ENCODE assay signal across 12 cellular contexts in genomic region chr5:14105717-14106435, GRCh38. TPM values are rescaled to one million over a fixed set of nuclear protein-coding genes. Genes with fewer than 3 reads are reported as not detected.
A peak's percentile ranks its signal among the peaks of the same experiment; 100 is the strongest.
DNase-seq lines count a peak whose midpoint lies in the region; ATAC-seq lines count a peak whose summit lies in the region.
"Had no signal": no experiment of that assay in that cellular context is flagged by ENCODE, and none has a peak within 500 bp of the region (broad histone marks: within the 10 kb centered on the region; RNA-seq: fewer than 3 reads in every experiment).

No MANE protein-coding gene starts in this region.

- H2BK120ac ChIP-seq in mesenchymal stem cell (ENCODE audit: low read depth, low read length), result no peak overlapping the region

- H3K4me2 ChIP-seq in mesenchymal stem cell (ENCODE audit: low read length, poor library complexity, severe bottlenecking), result no peak overlapping the region

- H3K9ac ChIP-seq in mesenchymal stem cell (ENCODE audit: low read length), result peak overlapping the region; percentile 33

- peaks cover 4% of the 10 kb centered on the region for H3K4me1 ChIP-seq in mesenchymal stem cell (ENCODE audit: control insufficient read depth, insufficient read depth, low read depth, low read length)

- no peak overlapping the region for H4K91ac ChIP-seq in mesenchymal stem cell (ENCODE audit: low read length)

- H2BK12ac ChIP-seq in mesenchymal stem cell (ENCODE audit: low read length in 2 of 2), result no peak overlapping the region

- H3K79me1 ChIP-seq in mesenchymal stem cell (replicated peaks; ENCODE audit: low read length, poor library complexity, severe bottlenecking), result peaks cover 3% of the 10 kb centered on the region

- H3K36me3 ChIP-seq in mesenchymal stem cell (ENCODE audit: control insufficient read depth in 1 of 2, insufficient read depth in 2 of 2, low read depth in 1 of 2, low read length in 2 of 2), result no peaks in the 10 kb centered on the region

- no peak overlapping the region for H2AK5ac ChIP-seq in mesenchymal stem cell (ENCODE audit: low read length, severe bottlenecking)

- H3K27me3 Mint-ChIP-seq in stimulated activated memory B cell treated with anti-CD40 and anti-IgM and Interleukin-4, amounts not matched to agents 10 μg/mL and 1 μg/mL and 100 μg/mL, for 72 hours, result peaks cover 14% of the 10 kb centered on the region

- no peaks in the 10 kb centered on the region for H3K27me3 ChIP-seq in mesenchymal stem cell (ENCODE audit: control insufficient read depth in 1 of 2, insufficient read depth in 1 of 2, low read length in 2 of 2)

- no peak overlapping the region for H3K4me3 ChIP-seq in mesenchymal stem cell (ENCODE audit: insufficient read depth in 1 of 2, low read depth in 1 of 2, low read length in 2 of 2)

- no peak overlapping the region for H3K4me3 Mint-ChIP-seq in stimulated activated memory B cell treated with anti-CD40 and anti-IgM and Interleukin-4, amounts not matched to agents 10 μg/mL and 1 μg/mL and 100 μg/mL, for 72 hours

- H3K4ac ChIP-seq in mesenchymal stem cell (ENCODE audit: low read depth in 1 of 2, low read length in 2 of 2), result no peak overlapping the region

- H3K4me1 Mint-ChIP-seq in stimulated activated memory B cell treated with anti-CD40 and anti-IgM and Interleukin-4, amounts not matched to agents 10 μg/mL and 1 μg/mL and 100 μg/mL, for 72 hours, result peaks cover 35% of the 10 kb centered on the region

- DNase-seq in DMS53 treated with DMSO at 0.1 percent for 48 hours (lab: John Stamatoyannopoulos, UW; ENCODE audit: unreplicated experiment), result peak; percentile 7
- peak; percentile 62 for DNase-seq in NCI-H1048 (lab: John Stamatoyannopoulos, UW)
- DNase-seq in amniotic stem cell (lab: John Stamatoyannopoulos, UW), result peak; percentile 82
- peak; percentile 85 for DNase-seq in mesenchymal stem cell
- DNase-seq in mucosa of gallbladder (ENCODE audit: low spot score), result no peak
- no peak for DNase-seq in NOMO-1 treated with DMSO at 0.1 percent for 48 hours (lab: John Stamatoyannopoulos, UW; ENCODE audit: unreplicated experiment)
- DNase-seq: activated naive CD4-positive, alpha-beta T cell treated with anti-CD3 and anti-CD28 coated beads, Interleukin-2, amount 50 U/mL, for 16 hours; Karpas-422; stimulated activated naive CD4-positive, alpha-beta T cell had no signal

- H4K8ac ChIP-seq in mesenchymal stem cell (ENCODE audit: low read length), result no peak overlapping the region

- H2BK15ac ChIP-seq in mesenchymal stem cell (ENCODE audit: low read depth, poor library complexity, severe bottlenecking), result no peak overlapping the region

- WGBS in mesenchymal stem cell, result 0% methylated on average over 1 of the region's 2 CpGs

- H3K36me3 Mint-ChIP-seq in stimulated activated memory B cell treated with anti-CD40 and anti-IgM and Interleukin-4, amounts not matched to agents 10 μg/mL and 1 μg/mL and 100 μg/mL, for 72 hours, result peaks cover 9% of the 10 kb centered on the region

- no peak overlapping the region for H2AFZ ChIP-seq in mesenchymal stem cell (ENCODE audit: low read depth, low read length)

- peaks cover 4% of the 10 kb centered on the region for H3K9me3 Mint-ChIP-seq in stimulated activated memory B cell treated with anti-CD40 and anti-IgM and Interleukin-4, amounts not matched to agents 10 μg/mL and 1 μg/mL and 100 μg/mL, for 72 hours

- H3K9me3 ChIP-seq in mesenchymal stem cell (ENCODE audit: control insufficient read depth, low read length), result peaks cover 5% of the 10 kb centered on the region

- ATAC-seq in stimulated activated memory B cell treated with anti-CD40 and anti-IgM and Interleukin-4, amounts not matched to agents 10 μg/mL and 1 μg/mL and 100 μg/mL, for 72 hours, result no peak
- ATAC-seq in HG03280 (IDR thresholded peaks at IDR 0.05; ENCODE audit: unreplicated experiment), result no peak

- H3K27ac ChIP-seq in mesenchymal stem cell (ENCODE audit: low read length, poor library complexity, severe bottlenecking), result peak overlapping the region; percentile 65

- no peak overlapping the region for H3K23ac ChIP-seq in mesenchymal stem cell (ENCODE audit: low read length in 2 of 2)

- H3K27ac Mint-ChIP-seq in stimulated activated memory B cell treated with anti-CD40 and anti-IgM and Interleukin-4, amounts not matched to agents 10 μg/mL and 1 μg/mL and 100 μg/mL, for 72 hours, result no peak overlapping the region
- H3K27ac Mint-ChIP-seq: progenitor cell of endocrine pancreas had no signal

- no peak overlapping the region for H2BK5ac ChIP-seq in mesenchymal stem cell (ENCODE audit: low read depth, low read length, poor library complexity, severe bottlenecking)

- H3K18ac ChIP-seq in mesenchymal stem cell (ENCODE audit: low read depth in 1 of 2, low read length in 2 of 2), result no peak overlapping the region

- H3K14ac ChIP-seq in mesenchymal stem cell (ENCODE audit: low read length in 2 of 2), result no peak overlapping the region

RNA-seq across cellular contexts. Expression of gene TRIO, which starts 37.3 kb away (rescaled TPM):
- polyA plus RNA-seq in mesenchymal stem cell (2013, experiment 1 of 2), result 39.8 TPM
- polyA plus RNA-seq in mesenchymal stem cell (2013, experiment 2 of 2), result 39.0 TPM
- total RNA-seq in mucosa of gallbladder, result 111 TPM

Comparison
In these comparisons a context has a peak if more than half of its experiments do, and no peak if none do; other contexts are left out.
1. DNase-seq: peak in DMS53 treated with DMSO at 0.1 percent for 48 hours (single experiment), NCI-H1048 (single experiment), amniotic stem cell (single experiment) and mesenchymal stem cell (single experiment); none in mucosa of gallbladder (single experiment) and NOMO-1 treated with DMSO at 0.1 percent for 48 hours (single experiment).